In genomic region chr9:134738869-134739659, GRCh38 we compare ENCODE assay signal across 8 cellular contexts.
DNase-seq lines count a peak whose midpoint lies in the region; ATAC-seq and TF ChIP-seq lines count a peak whose summit lies in the region.

No MANE protein-coding gene starts in this region.

- TF ChIP-seq CTCF in epithelial cell of esophagus (IDR thresholded peaks at IDR 0.05; ENCODE audit: insufficient read depth, low read depth, low read length, missing control alignments), result peak; percentile 27

- no peak overlapping the region for H3K4me3 ChIP-seq in epithelial cell of esophagus (ENCODE audit: low read length)

- DNase-seq in DMS53 (lab: John Stamatoyannopoulos, UW) (peak; percentile 44), DMS53 treated with DMSO at 0.1 percent for 48 hours (lab: John Stamatoyannopoulos, UW; ENCODE audit: unreplicated experiment) (no peak), NCI-H1092 treated with DMSO at 0.1 percent for 48 hours (lab: John Stamatoyannopoulos, UW) (peak; percentile 57), epithelial cell of esophagus (ENCODE audit: low read depth) (peak; percentile 2), myocyte (ENCODE audit: low read depth) (peak; percentile 97), stromal cell of bone marrow (ENCODE audit: low read depth) (peak; percentile 25)
- DNase-seq in activated CD4-positive, alpha-beta T cell treated with anti-CD3 and anti-CD28 coated beads, Interleukin-2, amount 50 U/mL, for 1 hour, result peak; percentile 24

- ATAC-seq in HG03439 (IDR thresholded peaks at IDR 0.05; ENCODE audit: unreplicated experiment), result no peak
